In genomic region chr5:38847549-38848341, GRCh38 we compare ENCODE assay signal across 12 cellular contexts. TPM values are rescaled to one million over a fixed set of nuclear protein-coding genes. Genes with fewer than 3 reads are reported as not detected.
DNase-seq lines count a peak whose midpoint lies in the region; ATAC-seq and TF ChIP-seq lines count a peak whose summit lies in the region.
"Had no signal": no experiment of that assay in that cellular context is flagged by ENCODE, and none has a peak within 500 bp of the region (broad histone marks: within the 10 kb centered on the region; RNA-seq: fewer than 3 reads in every experiment).

No MANE protein-coding gene starts in this region.

- POLR2A ChIA-PET in AG04449 (lab: Yijun Ruan, JAX) = interaction anchor here (1.2 to 1.3 kb wide), 2 partner anchors 23 to 25 kb away, joined by 4 to 5 read pairs; no protein-coding TSS in a partner anchor

- H3K4me3 Mint-ChIP-seq in activated CD8-positive, alpha-beta memory T cell treated with anti-CD3 and anti-CD28 coated beads, Interleukin-2, amount 10 ng/mL, durations not matched to agents 7 days and 5 days = no peak overlapping the region
- H3K4me3 Mint-ChIP-seq: activated CD8-positive, alpha-beta T cell treated with anti-CD3 and anti-CD28 coated beads, Interleukin-2, amount 10 ng/mL, durations not matched to agents 7 days and 5 days; CD4-positive, CD25-positive, alpha-beta regulatory T cell had no signal

- intact Hi-C loops in psoas muscle (cut with DNase I) (no loop called here), posterior vena cava (cut with DNase I) (no loop called here)

- H3K27ac Mint-ChIP-seq in activated CD8-positive, alpha-beta memory T cell treated with anti-CD3 and anti-CD28 coated beads, Interleukin-2, amount 10 ng/mL, durations not matched to agents 7 days and 5 days = no peak overlapping the region
- H3K27ac Mint-ChIP-seq: activated CD8-positive, alpha-beta T cell treated with anti-CD3 and anti-CD28 coated beads, Interleukin-2, amount 10 ng/mL, durations not matched to agents 7 days and 5 days; CD4-positive, CD25-positive, alpha-beta regulatory T cell had no signal

- no peaks in the 10 kb centered on the region for H3K36me3 ChIP-seq in Peyer's patch
- peaks cover 1% of the 10 kb centered on the region for H3K36me3 ChIP-seq in fibroblast of lung (ENCODE audit: control insufficient read depth, insufficient read depth, low read length)
- no peaks in the 10 kb centered on the region for H3K36me3 ChIP-seq in psoas muscle (ENCODE audit: insufficient read depth in 1 of 2, low read depth in 1 of 2)

- peaks cover 86% of the 10 kb centered on the region for H3K79me2 ChIP-seq in fibroblast of lung (ENCODE audit: control insufficient read depth, insufficient read depth, low read length)

- no peak for TF ChIP-seq POLR2A in Peyer's patch (IDR thresholded peaks at IDR 0.05)

- H3K9me3 ChIP-seq in Peyer's patch = no peaks in the 10 kb centered on the region
- H3K9me3 ChIP-seq in fibroblast of lung (ENCODE audit: control insufficient read depth, insufficient read depth, low read depth, low read length) = no peaks in the 10 kb centered on the region
- H3K9me3 ChIP-seq in psoas muscle = no peaks in the 10 kb centered on the region

- peak overlapping the region; percentile 94 for H3K4me3 ChIP-seq in AG04449 (ENCODE audit: low read depth, low read length)
- peak overlapping the region in 3 of 4 donors; percentile 18 to 63 (median 60) for H3K4me3 ChIP-seq in Peyer's patch
- H3K4me3 ChIP-seq in fibroblast of lung (replicated peaks in 1 of 4; ENCODE audit: control extremely low read depth in 1 of 4, insufficient read depth in 1 of 4, low read depth in 3 of 4, low read length in 4 of 4) = peak overlapping the region; percentile 77 to 95 (median 82)
- H3K4me3 ChIP-seq in psoas muscle = peak overlapping the region; percentile 80

- no peak overlapping the region for H3K9ac ChIP-seq in fibroblast of lung (ENCODE audit: insufficient read depth, low read length)

- ATAC-seq in psoas muscle = no peak
- ATAC-seq in activated CD8-positive, alpha-beta memory T cell treated with anti-CD3 and anti-CD28 coated beads, Interleukin-2, amount 10 ng/mL, durations not matched to agents 7 days and 5 days = no peak
- ATAC-seq: activated CD8-positive, alpha-beta T cell treated with anti-CD3 and anti-CD28 coated beads, Interleukin-2, amount 10 ng/mL, durations not matched to agents 7 days and 5 days had no signal

- H3K27me3 ChIP-seq in Peyer's patch = no peaks in the 10 kb centered on the region
- no peaks in the 10 kb centered on the region for H3K27me3 ChIP-seq in fibroblast of lung (ENCODE audit: control insufficient read depth, insufficient read depth, low read length)
- H3K27me3 ChIP-seq in psoas muscle (ENCODE audit: insufficient read depth in 3 of 3, low read length in 2 of 3) = peaks cover 0 to 13% (median 2%) of the 10 kb centered on the region in 3 donors

- WGBS in psoas muscle, 3 donors = 66 to 77% (median 68%) methylated on average over 9 of the region's 9 CpGs

- peaks cover 8% of the 10 kb centered on the region for H3K4me1 Mint-ChIP-seq in activated CD8-positive, alpha-beta memory T cell treated with anti-CD3 and anti-CD28 coated beads, Interleukin-2, amount 10 ng/mL, durations not matched to agents 7 days and 5 days

- H3K4me1 ChIP-seq in Peyer's patch (no peaks in the 10 kb centered on the region), fibroblast of lung (ENCODE audit: control insufficient read depth, extremely low read depth, insufficient read depth, low read length) (peaks cover 3% of the 10 kb centered on the region), psoas muscle (no peaks in the 10 kb centered on the region)

- peaks cover 2% of the 10 kb centered on the region for H3K9me3 Mint-ChIP-seq in activated CD8-positive, alpha-beta memory T cell treated with anti-CD3 and anti-CD28 coated beads, Interleukin-2, amount 10 ng/mL, durations not matched to agents 7 days and 5 days (ENCODE audit: low read depth)

- H3K27ac ChIP-seq in Peyer's patch = peak overlapping the region; percentile 5 to 94 (median 48)
- peak overlapping the region; percentile 99 for H3K27ac ChIP-seq in fibroblast of lung (ENCODE audit: insufficient read depth, low read length)
- peak overlapping the region; percentile 85 for H3K27ac ChIP-seq in psoas muscle

- CTCF ChIA-PET in AG04449 (lab: Yijun Ruan, JAX) = interaction anchor here (0.9 to 1.3 kb wide), 5 partner anchors 10 to 297 kb away, joined by 3 read pairs; no protein-coding TSS in a partner anchor
- CTCF ChIA-PET in activated CD8-positive, alpha-beta memory T cell treated with anti-CD3 and anti-CD28 coated beads, Interleukin-2, amount 10 ng/mL, durations not matched to agents 7 days and 5 days (lab: Charles Lee) = interaction anchor here (1.3 kb wide), 1 partner anchor 233 kb away, joined by 3 read pairs; no protein-coding TSS in a partner anchor

- H3K4me2 ChIP-seq in fibroblast of lung (ENCODE audit: extremely low read depth, insufficient read depth, low read length) = peak overlapping the region; percentile 98

- no peak overlapping the region for H2AFZ ChIP-seq in fibroblast of lung (ENCODE audit: low read length)

- H4K20me1 ChIP-seq in fibroblast of lung (ENCODE audit: control insufficient read depth, extremely low read depth, insufficient read depth, low read length) = no peaks in the 10 kb centered on the region

- no peak for DNase-seq in AG04449 (ENCODE audit: low read depth, low spot score)
- DNase-seq in Peyer's patch = no peak
- DNase-seq in fibroblast of lung (ENCODE audit: low read depth in 2 of 2) = peak in 1 of 2 donors; percentile 71
- no peak for DNase-seq in psoas muscle
- DNase-seq in AML-193 (lab: John Stamatoyannopoulos, UW) = no peak
- no peak for DNase-seq in posterior vena cava (ENCODE audit: low spot score)
- no peak for DNase-seq in effector CD8-positive, alpha-beta T cell (lab: John Stamatoyannopoulos, UW)
- DNase-seq in activated CD8-positive, alpha-beta memory T cell treated with anti-CD3 and anti-CD28 coated beads, Interleukin-2, amount 10 ng/mL, durations not matched to agents 7 days and 5 days = no peak
- DNase-seq: activated CD8-positive, alpha-beta T cell treated with anti-CD3 and anti-CD28 coated beads, Interleukin-2, amount 10 ng/mL, durations not matched to agents 7 days and 5 days; amniotic stem cell; CD4-positive, CD25-positive, alpha-beta regulatory T cell; stimulated activated CD4-positive, alpha-beta T cell treated with anti-CD3 and anti-CD28 coated beads, Interleukin-4, amount 100 ng/mL, for 4 hours had no signal

- peaks cover 1% of the 10 kb centered on the region for H3K36me3 Mint-ChIP-seq in activated CD8-positive, alpha-beta memory T cell treated with anti-CD3 and anti-CD28 coated beads, Interleukin-2, amount 10 ng/mL, durations not matched to agents 7 days and 5 days
- H3K36me3 Mint-ChIP-seq: CD4-positive, CD25-positive, alpha-beta regulatory T cell had no signal

- H3K27me3 Mint-ChIP-seq in activated CD8-positive, alpha-beta memory T cell treated with anti-CD3 and anti-CD28 coated beads, Interleukin-2, amount 10 ng/mL, durations not matched to agents 7 days and 5 days = peaks cover 66% of the 10 kb centered on the region

- no peak for TF ChIP-seq CTCF in AG04449 (IDR thresholded peaks at IDR 0.05; ENCODE audit: insufficient read depth, low read length, missing control alignments)
- TF ChIP-seq CTCF in Peyer's patch (IDR thresholded peaks at IDR 0.05) = no peak
- TF ChIP-seq CTCF in fibroblast of lung (conservative IDR thresholded peaks at IDR 0.05 in 1 of 2, IDR thresholded peaks at IDR 0.05 in 1 of 2; ENCODE audit: low read depth in 1 of 2, low read length in 2 of 2) = peak; percentile 7 to 20
- TF ChIP-seq CTCF in psoas muscle (IDR thresholded peaks at IDR 0.05) = no peak

RNA-seq across cellular contexts. Expression of gene OSMR, which starts 1.9 kb away (rescaled TPM):
- total RNA-seq in Peyer's patch (10 to 100 TPM in 3 of 4 donors, 1 to 10 TPM in 1; 3.5 to 25.6 (median 15.3) TPM), fibroblast of lung (74.7 and 102 TPM in 2 replicates), psoas muscle (10 to 100 TPM in 2 of 4 donors, 1 to 10 TPM in 2; 6.0 to 27.0 (median 14.3) TPM), posterior vena cava (100 to 1,000 TPM; 111 to 149 TPM)
- polyA plus RNA-seq in fibroblast of lung (80.4 and 189 TPM in 2 replicates), psoas muscle (10 to 100 TPM in 1 of 3 donors, 1 to 10 TPM in 2; 3.2 to 18.1 (median 3.3) TPM)
- polyA plus RNA-seq in fibroblast of lung (2012) = 55.9 and 140 TPM in 2 replicates
- polyA minus RNA-seq in fibroblast of lung (ENCODE audit: low replicate concordance) = 64.8 and 128 TPM in 2 replicates
- not detected for total RNA-seq in activated CD8-positive, alpha-beta memory T cell treated with anti-CD3 and anti-CD28 coated beads, Interleukin-2, amount 10 ng/mL, durations not matched to agents 7 days and 5 days
- total RNA-seq: CD4-positive, CD25-positive, alpha-beta regulatory T cell had no signal

Comparison
In these comparisons a context has a peak if more than half of its experiments do, and no peak if none do; other contexts are left out.
1. CTCF ChIP-seq: peak in fibroblast of lung (2 of 2); none in AG04449 (single experiment), Peyer's patch (0 of 6) and psoas muscle (single experiment).
2. H3K27ac ChIP-seq: peak in every context shown above with its lines; median percentile 99 in fibroblast of lung; 85 in psoas muscle; 48 in Peyer's patch.
3. RNA of gene OSMR, which starts 1.9 kb away (total RNA-seq): 111 to 149 TPM in posterior vena cava, 74.7 to 102 TPM in fibroblast of lung, 6.0 to 27.0 TPM in psoas muscle and 3.5 to 25.6 TPM in Peyer's patch; not detected in activated CD8-positive, alpha-beta memory T cell treated with anti-CD3 and anti-CD28 coated beads, Interleukin-2, amount 10 ng/mL, durations not matched to agents 7 days and 5 days; every median in the first group is over 4 times any median in the second.
4. Peak in every context shown above with its lines, with median percentiles within 50 percentile points of each other: H3K4me3 ChIP-seq.